ENCODE assay signal across 1 cellular context in genomic region chr19:17579523-17580244, GRCh38.
TF ChIP-seq lines count a peak whose summit lies in the region.

No MANE protein-coding gene starts in this region.

TF ChIP-seq in HEK293, 187 proteins besides CTCF, POLR2A, EP300 and RAD21 (continued from another document):
- 0 out of 2 replicates have a peak, but pooled peaks have one; percentile 10 for TF ChIP-seq ZXDB (tag by site-specific recombination; IDR thresholded peaks at IDR 0.05)
- TF ChIP-seq SP3 (tag by site-specific recombination; IDR thresholded peaks at IDR 0.05): peak; percentile 80
- no peak for TF ChIP-seq GFI1B (tag by site-specific recombination; IDR thresholded peaks at IDR 0.05)
- TF ChIP-seq SP2 (tag by site-specific recombination; IDR thresholded peaks at IDR 0.05): peak; percentile 74
- no peak for TF ChIP-seq ZNF585B (tag by site-specific recombination; IDR thresholded peaks at IDR 0.05)
- no peak; the same call in 1 of the 2 replicates for TF ChIP-seq KLF7 (tag by site-specific recombination; IDR thresholded peaks at IDR 0.05; ENCODE audit: borderline replicate concordance)
- TF ChIP-seq ZNF776 (tag by site-specific recombination; IDR thresholded peaks at IDR 0.05; ENCODE audit: borderline replicate concordance): no peak
- peak; percentile 88 for TF ChIP-seq ZBTB6 (tag by site-specific recombination; IDR thresholded peaks at IDR 0.05)
- TF ChIP-seq GLIS1 (tag by site-specific recombination; IDR thresholded peaks at IDR 0.05): peak; percentile 88
- no peak for TF ChIP-seq ZNF366 (tag by site-specific recombination; conservative IDR thresholded peaks at IDR 0.05)
- 0 out of 2 replicates have a peak, but pooled peaks have one; percentile 12 for TF ChIP-seq SP7 (tag by site-specific recombination; IDR thresholded peaks at IDR 0.05)
